ENCODE assay signal across 10 cellular contexts in genomic region chr11:84249344-84250135, GRCh38.
DNase-seq lines count a peak whose midpoint lies in the region; ATAC-seq and TF ChIP-seq lines count a peak whose summit lies in the region.
"Had no signal": no experiment of that assay in that cellular context is flagged by ENCODE, and none has a peak within 500 bp of the region (broad histone marks: within the 10 kb centered on the region; RNA-seq: fewer than 3 reads in every experiment).

No MANE protein-coding gene starts in this region.

- no peak overlapping the region for H3K27ac ChIP-seq in GM23338 (ENCODE audit: low read depth)
- no peak overlapping the region for H3K27ac ChIP-seq in Karpas-422 (ENCODE audit: low read length)
- peak overlapping the region; percentile 74 for H3K27ac ChIP-seq in lower lobe of right lung

- no peaks in the 10 kb centered on the region for H3K9me3 Mint-ChIP-seq in GM23338

- in situ Hi-C loops in G401 (cut with HindIII; ENCODE audit: low sequenced_read_pairs) = no loop called here

- H3K4me2 ChIP-seq in GM23338 = no peak overlapping the region
- no peak overlapping the region for H3K4me2 ChIP-seq in Karpas-422 (ENCODE audit: low read depth, low read length, poor library complexity, severe bottlenecking)

- 0 out of 2 replicates have a peak, but pooled peaks cover 3% of the 10 kb centered on the region for H3K4me1 ChIP-seq in GM23338 (ENCODE audit: insufficient read depth)
- no peaks in the 10 kb centered on the region for H3K4me1 ChIP-seq in Karpas-422 (ENCODE audit: low read length)
- H3K4me1 ChIP-seq in lower lobe of right lung = no peaks in the 10 kb centered on the region

- no peaks in the 10 kb centered on the region for H4K20me1 ChIP-seq in GM23338 (replicated peaks; ENCODE audit: insufficient read depth)
- H4K20me1 ChIP-seq in Karpas-422 (ENCODE audit: insufficient read depth, low read depth, low read length) = no peaks in the 10 kb centered on the region

- no peaks in the 10 kb centered on the region for H3K27me3 Mint-ChIP-seq in GM23338 (ENCODE audit: insufficient read depth, low read depth, poor library complexity)

- H3K9ac ChIP-seq in Karpas-422 (ENCODE audit: low read length) = no peak overlapping the region

- H3K79me2 ChIP-seq in GM23338 (replicated peaks; ENCODE audit: insufficient read depth) (no peaks in the 10 kb centered on the region), Karpas-422 (ENCODE audit: low read length) (no peaks in the 10 kb centered on the region)

- TF ChIP-seq CTCF in GM23338 (conservative IDR thresholded peaks at IDR 0.05; ENCODE audit: low read depth in 2 of 2) = no peak
- TF ChIP-seq CTCF in lower lobe of right lung (IDR thresholded peaks at IDR 0.05) = no peak

- H3K4me3 Mint-ChIP-seq in GM23338 = no peak overlapping the region

- peak overlapping the region; percentile 80 for H3K27ac Mint-ChIP-seq in GM23338

- H3K36me3 ChIP-seq in GM23338 (ENCODE audit: insufficient read depth) = no peaks in the 10 kb centered on the region
- H3K36me3 ChIP-seq in Karpas-422 (ENCODE audit: insufficient read depth, low read length) = no peaks in the 10 kb centered on the region
- H3K36me3 ChIP-seq in lower lobe of right lung = no peaks in the 10 kb centered on the region

- H2AFZ ChIP-seq in GM23338 (no peak overlapping the region), Karpas-422 (ENCODE audit: low read length) (no peak overlapping the region)

- DNase-seq in GM23338 (ENCODE audit: low spot score) = no peak
- peak; percentile 44 for DNase-seq in Karpas-422
- DNase-seq in lower lobe of right lung = no peak
- DNase-seq in T-helper 1 cell = no peak
- no peak for DNase-seq in stimulated activated CD4-positive, alpha-beta T cell treated with anti-CD3 and anti-CD28 coated beads, Interleukin-15, amount 100 ng/mL, for 24 hours
- DNase-seq in COLO829 (ENCODE audit: low spot score) = no peak
- DNase-seq in G401 (ENCODE audit: low spot score) = no peak
- DNase-seq: activated CD4-positive, alpha-beta T cell treated with anti-CD3 and anti-CD28 coated beads for 1 hour; PC-3 had no signal

- intact Hi-C loops in lower lobe of right lung (cut with DNase I) = no loop called here

- no peaks in the 10 kb centered on the region for H3K4me1 Mint-ChIP-seq in GM23338

- no peaks in the 10 kb centered on the region for H3K36me3 Mint-ChIP-seq in GM23338 (ENCODE audit: low read depth)

- H3F3A ChIP-seq in GM23338 (replicated peaks; ENCODE audit: low read depth) = no peaks in the 10 kb centered on the region

- H3K9me2 ChIP-seq in GM23338 (ENCODE audit: insufficient read depth) (no peaks in the 10 kb centered on the region), Karpas-422 (replicated peaks; ENCODE audit: insufficient read depth, low read length) (no peaks in the 10 kb centered on the region; the same call in 1 of the 2 replicates)

- no peaks in the 10 kb centered on the region for H3K27me3 ChIP-seq in GM23338 (ENCODE audit: insufficient read depth)
- H3K27me3 ChIP-seq in Karpas-422 (ENCODE audit: low read length) = no peaks in the 10 kb centered on the region
- H3K27me3 ChIP-seq in lower lobe of right lung (ENCODE audit: low read depth) = no peaks in the 10 kb centered on the region

- H3K9me3 ChIP-seq in Karpas-422 (ENCODE audit: low read length) (no peaks in the 10 kb centered on the region), lower lobe of right lung (peaks cover 4% of the 10 kb centered on the region)

- peak; percentile 77 for ATAC-seq in GM18870 (IDR thresholded peaks at IDR 0.05; ENCODE audit: unreplicated experiment)
- no peak for ATAC-seq in GM23338
- peak; percentile 88 to 89 for ATAC-seq in lower lobe of right lung
- ATAC-seq: PC-3 had no signal

- H3K4me3 ChIP-seq in GM23338 (no peak overlapping the region), Karpas-422 (ENCODE audit: low read length) (no peak overlapping the region), lower lobe of right lung (no peak overlapping the region)

TF ChIP-seq in GM23338, 12 proteins besides CTCF, POLR2A, EP300 and RAD21 (continues in another document):
- no peak for TF ChIP-seq ZNF114 (CRISPR knock-in tag; IDR thresholded peaks at IDR 0.05)
- TF ChIP-seq EZH2 (IDR thresholded peaks at IDR 0.05; ENCODE audit: low read depth, unreplicated experiment) = no peak
- no peak for TF ChIP-seq JUNB (IDR thresholded peaks at IDR 0.05; ENCODE audit: unreplicated experiment)
- no peak for TF ChIP-seq ZNF331 (CRISPR knock-in tag; IDR thresholded peaks at IDR 0.05; ENCODE audit: low read depth)
- TF ChIP-seq POLR2AphosphoS5 (IDR thresholded peaks at IDR 0.05; ENCODE audit: low read depth) = no peak
- no peak for TF ChIP-seq ZNF462 (CRISPR knock-in tag; IDR thresholded peaks at IDR 0.05)
